In the genomic region with DNA sequence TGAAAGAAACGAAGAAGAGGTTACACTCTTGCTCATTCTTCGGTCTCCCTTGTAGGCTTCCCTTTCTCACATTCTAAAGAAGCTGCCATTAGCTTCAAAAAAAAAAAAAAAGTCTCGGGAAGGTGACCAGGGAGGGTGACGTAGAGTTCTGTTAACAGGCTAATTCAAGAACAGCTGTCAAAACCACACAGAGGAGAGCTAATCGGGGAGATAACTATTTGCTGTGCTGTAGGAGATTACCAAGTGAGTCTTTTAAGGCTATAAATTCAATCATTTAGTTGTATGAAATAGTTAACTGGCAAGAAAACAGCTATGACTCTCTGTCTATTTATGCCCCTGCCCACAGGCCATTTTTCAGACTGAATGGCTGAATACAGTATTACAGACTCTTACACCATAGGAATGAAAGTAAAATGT, we compare ENCODE assay signal across 9 cellular contexts.
DNase-seq lines count a peak whose midpoint lies in the region; ATAC-seq and TF ChIP-seq lines count a peak whose summit lies in the region.
"Had no signal": no experiment of that assay in that cellular context is flagged by ENCODE, and none has a peak within 500 bp of the region (broad histone marks: within the 10 kb centered on the region; RNA-seq: fewer than 3 reads in every experiment).

No MANE protein-coding gene starts in this region.

- H3K23ac ChIP-seq in trophoblast cell (ENCODE audit: low read length), result no peak overlapping the region

- no peak overlapping the region for H3K9ac ChIP-seq in trophoblast cell (ENCODE audit: low read length)

- H2BK12ac ChIP-seq in trophoblast cell (ENCODE audit: low read length), result no peak overlapping the region

- peaks cover 4% of the 10 kb centered on the region for H3K79me1 ChIP-seq in trophoblast cell (ENCODE audit: low read length)

- H4K12ac ChIP-seq in trophoblast cell (ENCODE audit: low read depth, low read length), result no peak overlapping the region

- H3K36me3 Mint-ChIP-seq in Calu3 (ENCODE audit: insufficient read depth, unreplicated experiment), result peaks cover 27% of the 10 kb centered on the region
- no peaks in the 10 kb centered on the region for H3K36me3 Mint-ChIP-seq in activated T-cell treated with anti-CD3 and anti-CD28 coated beads, Interleukin-2, amount 50 U/mL, for 72 hours (ENCODE audit: insufficient read depth in 2 of 2)

- peak overlapping the region; percentile 69 for H3K4me2 ChIP-seq in trophoblast cell (ENCODE audit: low read length)

- H3K14ac ChIP-seq in trophoblast cell (ENCODE audit: low read length), result no peak overlapping the region

- no peak overlapping the region for H4K8ac ChIP-seq in trophoblast cell (ENCODE audit: low read depth, low read length)

- no peak for TF ChIP-seq CTCF in Calu3 (IDR thresholded peaks at IDR 0.05; ENCODE audit: unreplicated experiment)

- CTCF ChIA-PET in Calu3 (lab: Charles Lee), result interaction anchor here (1.2 kb wide), 1 partner anchor 24 kb away, joined by 3 read pairs; no protein-coding TSS in a partner anchor

- H3K4me3 Mint-ChIP-seq in Calu3 (ENCODE audit: low read depth, unreplicated experiment), result peak overlapping the region; percentile 86
- H3K4me3 Mint-ChIP-seq in activated T-cell treated with anti-CD3 and anti-CD28 coated beads, Interleukin-2, amount 50 U/mL, for 72 hours, result no peak overlapping the region

- H4K91ac ChIP-seq in trophoblast cell (ENCODE audit: low read depth, low read length), result no peak overlapping the region

- no peak for ATAC-seq in activated T-cell treated with anti-CD3 and anti-CD28 coated beads, Interleukin-2, amount 50 U/mL, for 72 hours (replicated peaks in 1 of 2)
- ATAC-seq in GM19035 (IDR thresholded peaks at IDR 0.05; ENCODE audit: unreplicated experiment) (no peak), GM18861 (IDR thresholded peaks at IDR 0.05; ENCODE audit: unreplicated experiment) (no peak)

- BruUV-seq in Calu3 (replicated peaks; lab: Mats Ljungman, UMichigan), result no TSS peak

- whole genome bisulfite sequencing in trophoblast cell (ENCODE audit: extremely low coverage, insufficient coverage, insufficient read length), result no CpG with 5 or more reads among the region's 5 CpGs

- no peak overlapping the region for H3K4ac ChIP-seq in trophoblast cell (ENCODE audit: low read depth, low read length)

- H2BK5ac ChIP-seq in trophoblast cell (ENCODE audit: low read depth, low read length, poor library complexity), result no peak overlapping the region

- no peaks in the 10 kb centered on the region for H3K4me1 ChIP-seq in trophoblast cell (ENCODE audit: control insufficient read depth in 1 of 2, insufficient read depth in 2 of 2, low read length in 2 of 2)

- intact Hi-C loops in Calu3 (cut with micrococcal nuclease; ENCODE audit: unreplicated experiment), result loop anchor here (2.0 kb wide), 2 partner anchors 22 to 78 kb away; no protein-coding TSS in a partner anchor

- H3K4me3 ChIP-seq in trophoblast cell (ENCODE audit: low read depth, low read length), result no peak overlapping the region

- H3K27ac Mint-ChIP-seq in Calu3 (ENCODE audit: unreplicated experiment), result peak overlapping the region; percentile 99
- no peak overlapping the region for H3K27ac Mint-ChIP-seq in activated T-cell treated with anti-CD3 and anti-CD28 coated beads, Interleukin-2, amount 50 U/mL, for 72 hours

- no peaks in the 10 kb centered on the region for H3K27me3 ChIP-seq in trophoblast cell (ENCODE audit: insufficient read depth, low read length)

- H3K36me3 ChIP-seq in trophoblast cell (ENCODE audit: control insufficient read depth in 1 of 2, insufficient read depth in 2 of 2, low read length in 2 of 2), result no peaks in the 10 kb centered on the region

- H2AK5ac ChIP-seq in trophoblast cell (ENCODE audit: low read length), result no peak overlapping the region

- H3K4me1 Mint-ChIP-seq in Calu3 (ENCODE audit: low read depth, unreplicated experiment), result peaks cover 24% of the 10 kb centered on the region
- H3K4me1 Mint-ChIP-seq in activated T-cell treated with anti-CD3 and anti-CD28 coated beads, Interleukin-2, amount 50 U/mL, for 72 hours (ENCODE audit: low read depth), result no peaks in the 10 kb centered on the region

- DNase-seq in Calu3 (no peak), SW480 (ENCODE audit: low spot score) (peak; percentile 9), globus pallidus (ENCODE audit: low spot score) (peak; percentile 33), trophoblast cell (peak; percentile 60 to 78), germinal center (ENCODE audit: low spot score) (no peak)
- DNase-seq in activated T-cell treated with anti-CD3 and anti-CD28 coated beads, Interleukin-2, amount 50 U/mL, for 72 hours, result no peak
- DNase-seq: NCI-H526 had no signal

- no peak overlapping the region for H2AFZ ChIP-seq in trophoblast cell (ENCODE audit: insufficient read depth, low read length, poor library complexity)

- peak overlapping the region; percentile 83 for H3K27ac ChIP-seq in trophoblast cell (ENCODE audit: low read depth, low read length)

- no peaks in the 10 kb centered on the region for H3K79me2 ChIP-seq in trophoblast cell (ENCODE audit: control insufficient read depth, insufficient read depth, low read length, poor library complexity)

- no peak overlapping the region for H3K18ac ChIP-seq in trophoblast cell (ENCODE audit: low read length)

- H3K27me3 Mint-ChIP-seq in Calu3 (ENCODE audit: unreplicated experiment), result no peaks in the 10 kb centered on the region
- peaks cover 23% of the 10 kb centered on the region for H3K27me3 Mint-ChIP-seq in activated T-cell treated with anti-CD3 and anti-CD28 coated beads, Interleukin-2, amount 50 U/mL, for 72 hours (ENCODE audit: low read depth)

- no peaks in the 10 kb centered on the region for H3K9me3 Mint-ChIP-seq in Calu3 (ENCODE audit: low read depth, unreplicated experiment)
- H3K9me3 Mint-ChIP-seq in activated T-cell treated with anti-CD3 and anti-CD28 coated beads, Interleukin-2, amount 50 U/mL, for 72 hours, result no peaks in the 10 kb centered on the region

- H3K9me3 ChIP-seq in trophoblast cell (ENCODE audit: insufficient read depth, low read depth, low read length), result no peaks in the 10 kb centered on the region

- no peak overlapping the region for H2BK120ac ChIP-seq in trophoblast cell (ENCODE audit: insufficient read depth, low read length, poor library complexity)

Comparison
In these comparisons a context has a peak if more than half of its experiments do, and no peak if none do; other contexts are left out.
1. DNase-seq: peak in SW480 (single experiment), globus pallidus (single experiment) and trophoblast cell (2 of 2); none in Calu3 (single experiment), activated T-cell treated with anti-CD3 and anti-CD28 coated beads, Interleukin-2, amount 50 U/mL, for 72 hours (0 of 2) and germinal center (single experiment).